Comparison of ENCODE assay signal across 20 cellular contexts in the genomic region with DNA sequence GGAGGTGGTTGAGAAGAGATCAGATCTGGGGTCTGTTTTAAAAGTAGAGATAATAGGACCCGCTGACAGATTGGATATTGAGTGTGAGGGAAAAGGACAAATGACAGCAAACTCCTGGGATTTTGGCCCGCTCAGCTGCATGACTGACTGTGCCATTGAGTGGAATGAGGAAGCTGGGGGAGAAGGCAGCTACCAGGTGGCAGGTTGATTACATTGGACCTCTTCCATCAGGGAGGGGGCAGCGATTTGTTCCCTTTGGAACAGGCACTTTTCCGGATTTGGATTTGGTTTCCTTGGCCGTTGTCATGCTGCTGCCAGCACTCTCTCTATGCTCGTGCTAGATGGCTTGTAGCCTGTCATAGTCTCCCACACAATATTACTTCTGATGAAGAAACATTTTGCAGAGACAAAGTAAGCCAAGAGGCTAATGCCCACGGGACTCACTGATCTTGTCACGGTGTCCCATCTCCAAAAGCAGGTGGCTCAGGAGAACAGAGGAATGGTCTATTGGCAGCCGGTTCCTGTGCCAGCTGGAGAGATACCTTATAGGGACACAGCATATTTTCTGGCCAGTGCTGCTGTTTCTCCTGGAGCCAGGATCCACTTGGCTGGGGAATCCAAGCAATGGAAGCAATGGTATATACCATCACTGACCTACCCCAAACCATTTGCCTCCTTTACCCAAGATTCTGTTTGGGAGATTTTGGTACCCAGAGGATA.
DNase-seq lines count a peak whose midpoint lies in the region; FAIRE-seq and TF ChIP-seq lines count a peak whose summit lies in the region.
"Had no signal": no experiment of that assay in that cellular context is flagged by ENCODE, and none has a peak within 500 bp of the region (broad histone marks: within the 10 kb centered on the region; RNA-seq: fewer than 3 reads in every experiment).

No MANE protein-coding gene starts in this region.

- TF ChIP-seq CTCF in chondrocyte (IDR thresholded peaks at IDR 0.05), result no peak

- no peaks in the 10 kb centered on the region for H3K27me3 ChIP-seq in small intestine (ENCODE audit: control insufficient read depth in 2 of 2, insufficient read depth in 2 of 2, low read length in 2 of 2)
- no peaks in the 10 kb centered on the region for H3K27me3 ChIP-seq in effector memory CD4-positive, alpha-beta T cell (replicated peaks; ENCODE audit: control insufficient read depth, insufficient read depth, low read length, poor library complexity, severe bottlenecking)
- H3K27me3 ChIP-seq: sigmoid colon, suprapubic skin had no signal

- H3K27ac Mint-ChIP-seq in chondrocyte (ENCODE audit: unreplicated experiment), result peak overlapping the region; percentile 25
- H3K27ac Mint-ChIP-seq: activated CD8-positive, alpha-beta T cell treated with anti-CD3 and anti-CD28 coated beads, Interleukin-2, amount 10 ng/mL, durations not matched to agents 7 days and 5 days; CD4-positive, CD25-positive, alpha-beta regulatory T cell; nephron progenitor cell had no signal

- peaks cover 4% of the 10 kb centered on the region for H3K4me1 Mint-ChIP-seq in chondrocyte (ENCODE audit: low read depth)
- H3K4me1 Mint-ChIP-seq: CD4-positive, CD25-positive, alpha-beta regulatory T cell had no signal

- FAIRE-seq in small intestine (lab: Jason Lieb, UNC), result no peak
- FAIRE-seq: TTC549 had no signal

- H3K9me3 Mint-ChIP-seq in chondrocyte (ENCODE audit: low read depth), result no peaks in the 10 kb centered on the region
- H3K9me3 Mint-ChIP-seq: nephron progenitor cell had no signal

- H3K4me1 ChIP-seq in small intestine (ENCODE audit: control insufficient read depth in 2 of 2, insufficient read depth in 1 of 2, low read depth in 1 of 2, low read length in 1 of 2), result no peaks in the 10 kb centered on the region
- no peaks in the 10 kb centered on the region for H3K4me1 ChIP-seq in effector memory CD4-positive, alpha-beta T cell (ENCODE audit: control insufficient read depth, insufficient read depth, low read length, poor library complexity, severe bottlenecking)
- H3K4me1 ChIP-seq: sigmoid colon, suprapubic skin had no signal

- no peaks in the 10 kb centered on the region for H3K9me3 ChIP-seq in small intestine (ENCODE audit: control insufficient read depth, low read depth)
- H3K9me3 ChIP-seq in effector memory CD4-positive, alpha-beta T cell (ENCODE audit: control insufficient read depth, low read length), result no peaks in the 10 kb centered on the region
- H3K9me3 ChIP-seq: sigmoid colon, suprapubic skin had no signal

- no peak overlapping the region for H3K4me3 Mint-ChIP-seq in chondrocyte (ENCODE audit: unreplicated experiment)
- H3K4me3 Mint-ChIP-seq: activated CD8-positive, alpha-beta T cell treated with anti-CD3 and anti-CD28 coated beads, Interleukin-2, amount 10 ng/mL, durations not matched to agents 7 days and 5 days; CD4-positive, CD25-positive, alpha-beta regulatory T cell; nephron progenitor cell had no signal

- WGBS in small intestine, 3 donors, result 13 to 67% (median 34%) methylated on average over 9 of the region's 9 CpGs

- H3K27ac ChIP-seq in small intestine (ENCODE audit: low read depth in 1 of 2, low read length in 1 of 2), result no peak overlapping the region
- H3K27ac ChIP-seq in effector memory CD4-positive, alpha-beta T cell (ENCODE audit: insufficient read depth, low read length, poor library complexity, severe bottlenecking), result no peak overlapping the region
- H3K27ac ChIP-seq: sigmoid colon, suprapubic skin had no signal

- H3K4me3 ChIP-seq in small intestine (ENCODE audit: low read depth in 1 of 2, low read length in 2 of 2), result no peak overlapping the region
- no peak overlapping the region for H3K4me3 ChIP-seq in effector memory CD4-positive, alpha-beta T cell (ENCODE audit: insufficient read depth, low read depth, low read length, poor library complexity, severe bottlenecking)
- H3K4me3 ChIP-seq: sigmoid colon, suprapubic skin had no signal

- DNase-seq in NCI-H1092 (lab: John Stamatoyannopoulos, UW) (peak; percentile 55), NCI-H2196 (lab: John Stamatoyannopoulos, UW; ENCODE audit: unreplicated experiment) (peak; percentile 34), chondrocyte (ENCODE audit: low spot score) (no peak), small intestine (peak; percentile 43), iPS-NIHi11 (ENCODE audit: low spot score) (no peak), Kasumi-1 (lab: John Stamatoyannopoulos, UW) (no peak)
- DNase-seq in effector memory CD4-positive, alpha-beta T cell, result no peak
- DNase-seq: activated CD4-positive, alpha-beta T cell treated with anti-CD3 and anti-CD28 coated beads for 1 hour; activated CD8-positive, alpha-beta T cell treated with anti-CD3 and anti-CD28 coated beads, Interleukin-2, amount 10 ng/mL, durations not matched to agents 7 days and 5 days; activated gamma-delta T cell; CD4-positive, CD25-positive, alpha-beta regulatory T cell; dermis blood vessel endothelial cell; head of caudate nucleus; midbrain; NCI-H748 treated with DMSO at 0.1 percent for 48 hours; nephron progenitor cell; sigmoid colon; SW 1271 had no signal

- H3K36me3 Mint-ChIP-seq in chondrocyte (ENCODE audit: low read depth), result no peaks in the 10 kb centered on the region
- H3K36me3 Mint-ChIP-seq: CD4-positive, CD25-positive, alpha-beta regulatory T cell had no signal

- no peaks in the 10 kb centered on the region for H3K36me3 ChIP-seq in small intestine (ENCODE audit: control insufficient read depth in 2 of 2, insufficient read depth in 2 of 2, low read length in 2 of 2)
- H3K36me3 ChIP-seq in effector memory CD4-positive, alpha-beta T cell (ENCODE audit: control insufficient read depth, insufficient read depth, low read length), result no peaks in the 10 kb centered on the region
- H3K36me3 ChIP-seq: sigmoid colon, suprapubic skin had no signal

- peaks cover 4% of the 10 kb centered on the region for H3K27me3 Mint-ChIP-seq in chondrocyte (ENCODE audit: low read depth)

Comparison
In these comparisons a context has a peak if more than half of its experiments do, and no peak if none do; other contexts are left out.
1. DNase-seq: peak in NCI-H1092 (single experiment), NCI-H2196 (single experiment) and small intestine (single experiment); none in chondrocyte (single experiment), effector memory CD4-positive, alpha-beta T cell (0 of 3), iPS-NIHi11 (single experiment) and Kasumi-1 (0 of 2).